13 cellular contexts compared by ENCODE assay signal in the genomic region with DNA sequence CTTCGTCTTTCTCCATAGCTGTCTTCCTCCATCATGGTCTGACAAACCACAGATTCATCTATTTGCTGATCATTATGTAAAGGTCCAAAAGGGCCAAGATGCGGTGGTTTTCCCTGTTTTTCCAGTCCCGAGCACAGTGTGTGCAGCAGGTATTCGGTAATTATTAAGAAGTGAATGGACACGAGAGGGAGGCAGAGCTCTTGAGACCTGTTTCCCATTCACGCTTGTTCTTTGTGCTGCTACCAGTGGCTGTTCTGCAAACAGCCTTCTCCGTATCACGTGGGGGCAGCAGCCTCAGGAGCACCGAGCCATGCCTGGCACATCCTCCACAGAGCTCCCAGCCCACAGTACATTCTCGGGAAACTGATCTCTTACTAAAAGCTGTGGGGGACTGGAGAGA. TPM values are rescaled to one million over a fixed set of nuclear protein-coding genes. Genes with fewer than 3 reads are reported as not detected.
DNase-seq lines count a peak whose midpoint lies in the region; ATAC-seq, FAIRE-seq and TF ChIP-seq lines count a peak whose summit lies in the region.
"Had no signal": no experiment of that assay in that cellular context is flagged by ENCODE, and none has a peak within 500 bp of the region (broad histone marks: within the 10 kb centered on the region; RNA-seq: fewer than 3 reads in every experiment).

No MANE protein-coding gene starts in this region.

- H3K4me3 ChIP-seq in Caco-2 (ENCODE audit: low read depth, low read length) (no peak overlapping the region), choroid plexus epithelial cell (ENCODE audit: low read depth, low read length) (no peak overlapping the region), pancreas (no peak overlapping the region)
- H3K4me3 ChIP-seq: tibial nerve had no signal

- no peak overlapping the region for H3K27ac ChIP-seq in pancreas
- H3K27ac ChIP-seq: tibial nerve had no signal

- no TSS peak for BruUV-seq in Caco-2 (replicated peaks; lab: Mats Ljungman, UMichigan)

- no peaks in the 10 kb centered on the region for H3K9me3 Mint-ChIP-seq in Caco-2 (ENCODE audit: unreplicated experiment)
- no peaks in the 10 kb centered on the region for H3K9me3 Mint-ChIP-seq in effector memory CD8-positive, alpha-beta T cell
- H3K9me3 Mint-ChIP-seq in activated CD4-positive, alpha-beta memory T cell treated with anti-CD3 and anti-CD28 coated beads, Interleukin-2, amount 10 ng/mL, durations not matched to agents 7 days and 5 days: no peaks in the 10 kb centered on the region

- no peak for FAIRE-seq in pancreas (lab: Jason Lieb, UNC)

- 64 to 69% methylated on average over 10 of the region's 10 CpGs for WGBS in pancreas, 2 donors

- peak; percentile 69 to 75 for DNase-seq in Caco-2
- peak; percentile 55 for DNase-seq in NCI-H146 treated with DMSO at 0.1 percent for 48 hours (lab: John Stamatoyannopoulos, UW; ENCODE audit: unreplicated experiment)
- peak; percentile 26 for DNase-seq in choroid plexus epithelial cell (ENCODE audit: low read depth)
- peak in 2 of 6 donors; percentile 14 to 23 for DNase-seq in pancreas
- DNase-seq in stimulated activated CD4-positive, alpha-beta T cell treated with anti-CD3 and anti-CD28 coated beads, Interleukin-4, amount 100 ng/mL, for 4 hours: no peak
- no peak for DNase-seq in SKM-1 treated with dmso at 0.1 percent for 144 hours (lab: John Stamatoyannopoulos, UW; ENCODE audit: unreplicated experiment)
- no peak for DNase-seq in effector memory CD8-positive, alpha-beta T cell
- DNase-seq in activated CD4-positive, alpha-beta memory T cell treated with anti-CD3 and anti-CD28 coated beads, Interleukin-2, amount 10 ng/mL, durations not matched to agents 7 days and 5 days: no peak
- DNase-seq: activated CD4-positive, alpha-beta T cell treated with anti-CD3 and anti-CD28 coated beads for 4 hours; aorta; DMS 273 treated with DMSO at 0.1 percent for 48 hours; stimulated activated CD4-positive, alpha-beta T cell treated with anti-CD3 and anti-CD28 coated beads, Interleukin-1b, Interleukin-23, amount 100 ng/mL, for 48 hours had no signal

- H3K4me3 Mint-ChIP-seq in Caco-2 (ENCODE audit: unreplicated experiment): peak overlapping the region; percentile 13
- H3K4me3 Mint-ChIP-seq in effector memory CD8-positive, alpha-beta T cell: no peak overlapping the region
- no peak overlapping the region for H3K4me3 Mint-ChIP-seq in activated CD4-positive, alpha-beta memory T cell treated with anti-CD3 and anti-CD28 coated beads, Interleukin-2, amount 10 ng/mL, durations not matched to agents 7 days and 5 days

- peaks cover 6% of the 10 kb centered on the region for H3K36me3 Mint-ChIP-seq in Caco-2 (ENCODE audit: insufficient read depth, unreplicated experiment)
- H3K36me3 Mint-ChIP-seq in effector memory CD8-positive, alpha-beta T cell (ENCODE audit: insufficient read depth): no peaks in the 10 kb centered on the region
- peaks cover 1% of the 10 kb centered on the region for H3K36me3 Mint-ChIP-seq in activated CD4-positive, alpha-beta memory T cell treated with anti-CD3 and anti-CD28 coated beads, Interleukin-2, amount 10 ng/mL, durations not matched to agents 7 days and 5 days (ENCODE audit: low read depth)

- POLR2A ChIA-PET in Caco-2 (lab: Charles Lee): no interaction called here
- POLR2A ChIA-PET in activated CD4-positive, alpha-beta memory T cell treated with anti-CD3 and anti-CD28 coated beads, Interleukin-2, amount 10 ng/mL, durations not matched to agents 7 days and 5 days (lab: Charles Lee): interaction anchor here (1.2 kb wide), 1 partner anchor 22 kb away, joined by 4 read pairs; no protein-coding TSS in a partner anchor

- H3K4me1 ChIP-seq in Caco-2 (peaks cover 18% of the 10 kb centered on the region), pancreas (no peaks in the 10 kb centered on the region)
- H3K4me1 ChIP-seq: tibial nerve had no signal

- H3K4me1 Mint-ChIP-seq in Caco-2 (ENCODE audit: low read depth, unreplicated experiment): peaks cover 13% of the 10 kb centered on the region
- peaks cover 10% of the 10 kb centered on the region in 2 donors for H3K4me1 Mint-ChIP-seq in effector memory CD8-positive, alpha-beta T cell (ENCODE audit: low read depth in 2 of 2)
- peaks cover 47% of the 10 kb centered on the region for H3K4me1 Mint-ChIP-seq in activated CD4-positive, alpha-beta memory T cell treated with anti-CD3 and anti-CD28 coated beads, Interleukin-2, amount 10 ng/mL, durations not matched to agents 7 days and 5 days

- peak in 3 of 4 donors; percentile 72 to 93 (median 89) for ATAC-seq in pancreas
- ATAC-seq in effector memory CD8-positive, alpha-beta T cell (replicated peaks): no peak

- intact Hi-C loops in Caco-2 (cut with micrococcal nuclease; ENCODE audit: unreplicated experiment) (loop anchor here (1.0 to 5.0 kb wide), 4 partner anchors 12 to 215 kb away; no protein-coding TSS in a partner anchor), pancreas (cut with DNase I) (no loop called here)

- no peaks in the 10 kb centered on the region for H3K27me3 Mint-ChIP-seq in Caco-2 (ENCODE audit: insufficient read depth, unreplicated experiment)
- peaks cover 0 to 3% of the 10 kb centered on the region in 2 donors for H3K27me3 Mint-ChIP-seq in effector memory CD8-positive, alpha-beta T cell
- H3K27me3 Mint-ChIP-seq in activated CD4-positive, alpha-beta memory T cell treated with anti-CD3 and anti-CD28 coated beads, Interleukin-2, amount 10 ng/mL, durations not matched to agents 7 days and 5 days: peaks cover 7% of the 10 kb centered on the region

- H3K27me3 ChIP-seq in Caco-2 (replicated peaks; ENCODE audit: control insufficient read depth, insufficient read depth, low read length) (no peaks in the 10 kb centered on the region), pancreas (no peaks in the 10 kb centered on the region)
- H3K27me3 ChIP-seq: tibial nerve had no signal

- no peaks in the 10 kb centered on the region for H3K36me3 ChIP-seq in Caco-2 (ENCODE audit: control insufficient read depth, insufficient read depth, low read length)
- no peaks in the 10 kb centered on the region for H3K36me3 ChIP-seq in pancreas
- H3K36me3 ChIP-seq: tibial nerve had no signal

- H3K27ac Mint-ChIP-seq in Caco-2 (ENCODE audit: unreplicated experiment): peak overlapping the region; percentile 21
- no peak overlapping the region for H3K27ac Mint-ChIP-seq in effector memory CD8-positive, alpha-beta T cell
- no peak overlapping the region for H3K27ac Mint-ChIP-seq in activated CD4-positive, alpha-beta memory T cell treated with anti-CD3 and anti-CD28 coated beads, Interleukin-2, amount 10 ng/mL, durations not matched to agents 7 days and 5 days

- no peaks in the 10 kb centered on the region for H3K9me3 ChIP-seq in Caco-2
- no peaks in the 10 kb centered on the region for H3K9me3 ChIP-seq in pancreas
- H3K9me3 ChIP-seq: tibial nerve had no signal

- CTCF ChIA-PET in Caco-2 (lab: Charles Lee): interaction anchor here (0.9 to 2.4 kb wide), 6 partner anchors 12 to 324 kb away, joined by 3 to 23 read pairs (median 4); a partner anchor contains a TSS
- CTCF ChIA-PET in activated CD4-positive, alpha-beta memory T cell treated with anti-CD3 and anti-CD28 coated beads, Interleukin-2, amount 10 ng/mL, durations not matched to agents 7 days and 5 days (lab: Charles Lee): no interaction called here

- peak in 1 of 2 experiments; percentile 50 for TF ChIP-seq CTCF in Caco-2 (IDR thresholded peaks at IDR 0.05; ENCODE audit: insufficient read depth in 1 of 2, low read depth in 1 of 2, low read length in 1 of 2, severe bottlenecking in 1 of 2, unreplicated experiment in 1 of 2)
- TF ChIP-seq CTCF in choroid plexus epithelial cell (conservative IDR thresholded peaks at IDR 0.05; ENCODE audit: low read depth, low read length): no peak
- no peak for TF ChIP-seq CTCF in pancreas (IDR thresholded peaks at IDR 0.05)

RNA-seq across cellular contexts. Expression of a gene that starts 50.3 kb away (rescaled TPM):
- not detected in 2 replicates for total RNA-seq in Caco-2 (2022)
- not detected for total RNA-seq in pancreas
- not detected for polyA plus RNA-seq in pancreas
- total RNA-seq in activated CD4-positive, alpha-beta memory T cell treated with anti-CD3 and anti-CD28 coated beads, Interleukin-2, amount 10 ng/mL, durations not matched to agents 7 days and 5 days: not detected
- total RNA-seq: aorta, tibial nerve had no signal
- polyA plus RNA-seq: aorta had no signal

Comparison
In these comparisons a context has a peak if more than half of its experiments do, and no peak if none do; other contexts are left out.
1. DNase-seq: peak in Caco-2 (2 of 2), NCI-H146 treated with DMSO at 0.1 percent for 48 hours (single experiment) and choroid plexus epithelial cell (single experiment); none in stimulated activated CD4-positive, alpha-beta T cell treated with anti-CD3 and anti-CD28 coated beads, Interleukin-4, amount 100 ng/mL, for 4 hours (0 of 2), SKM-1 treated with dmso at 0.1 percent for 144 hours (single experiment), effector memory CD8-positive, alpha-beta T cell (0 of 3) and activated CD4-positive, alpha-beta memory T cell treated with anti-CD3 and anti-CD28 coated beads, Interleukin-2, amount 10 ng/mL, durations not matched to agents 7 days and 5 days (single experiment).